ENCODE assay signal across 10 cellular contexts in genomic region chr16:69444873-69445517, GRCh38. TPM values are rescaled to one million over a fixed set of nuclear protein-coding genes. Genes with fewer than 3 reads are reported as not detected.
DNase-seq lines count a peak whose midpoint lies in the region; ATAC-seq and TF ChIP-seq lines count a peak whose summit lies in the region.
"Had no signal": no experiment of that assay in that cellular context is flagged by ENCODE, and none has a peak within 500 bp of the region (broad histone marks: within the 10 kb centered on the region; RNA-seq: fewer than 3 reads in every experiment).

No MANE protein-coding gene starts in this region.

- no peaks in the 10 kb centered on the region for H3K9me3 Mint-ChIP-seq in IgD-negative memory B cell

- peak overlapping the region; percentile 76 to 80 for H3K27ac ChIP-seq in ascending aorta
- H3K27ac ChIP-seq in hepatocyte, result peak overlapping the region; percentile 67
- peak overlapping the region in 4 of 5 donors; percentile 76 to 86 (median 80) for H3K27ac ChIP-seq in stomach
- H3K27ac ChIP-seq in WERI-Rb-1, result no peak overlapping the region

- intact Hi-C loops in ascending aorta (cut with DNase I) (loop anchor here (5.0 kb wide), 1 partner anchor 37 kb away; no protein-coding TSS in a partner anchor), stomach (cut with DNase I; ENCODE audit: low total_unique reads) (no loop called here)

- peaks cover 21 to 35% (median 32%) of the 10 kb centered on the region in 3 donors for H3K4me1 Mint-ChIP-seq in IgD-negative memory B cell

- TF ChIP-seq EP300 in stomach (IDR thresholded peaks at IDR 0.05), result no peak

- no peak for DNase-seq in ascending aorta (ENCODE audit: low spot score in 2 of 2)
- DNase-seq in hepatocyte (ENCODE audit: low spot score), result no peak
- no peak for DNase-seq in stomach
- no peak for DNase-seq in Kasumi-1 (lab: John Stamatoyannopoulos, UW)
- DNase-seq in WERI-Rb-1, result no peak
- DNase-seq in cerebellum (ENCODE audit: low spot score), result no peak
- DNase-seq: NCI-H524; stimulated activated CD4-positive, alpha-beta T cell treated with anti-CD3 and anti-CD28 coated beads, Interleukin-4, amount 100 ng/mL, for 1 hour had no signal

- H3K27ac Mint-ChIP-seq in IgD-negative memory B cell, result peak overlapping the region in 2 of 3 donors; percentile 76 to 97

- TF ChIP-seq CTCF in ascending aorta (IDR thresholded peaks at IDR 0.05), result no peak
- TF ChIP-seq CTCF in hepatocyte (IDR thresholded peaks at IDR 0.05; ENCODE audit: poor library complexity), result no peak
- no peak for TF ChIP-seq CTCF in stomach (IDR thresholded peaks at IDR 0.05)
- no peak for TF ChIP-seq CTCF in WERI-Rb-1 (IDR thresholded peaks at IDR 0.05; ENCODE audit: low read depth, low read length)

- H3K4me1 ChIP-seq in ascending aorta (peaks cover 0 to 21% of the 10 kb centered on the region in 2 donors), hepatocyte (ENCODE audit: insufficient read depth) (peaks cover 19% of the 10 kb centered on the region), stomach (peaks cover 23 to 72% (median 40%) of the 10 kb centered on the region in 4 donors)

- H3K4me2 ChIP-seq in hepatocyte, result peak overlapping the region; percentile 67

- H3K27me3 ChIP-seq in ascending aorta (no peaks in the 10 kb centered on the region), hepatocyte (no peaks in the 10 kb centered on the region), stomach (no peaks in the 10 kb centered on the region), WERI-Rb-1 (ENCODE audit: insufficient read depth, low read depth, severe bottlenecking) (no peaks in the 10 kb centered on the region)

- H2AFZ ChIP-seq in hepatocyte, result no peak overlapping the region

- H3K79me2 ChIP-seq in hepatocyte, result peaks cover 76% of the 10 kb centered on the region

- H3K4me3 Mint-ChIP-seq in IgD-negative memory B cell, result peak overlapping the region; percentile 41 to 85 (median 69)

- peaks cover 3% of the 10 kb centered on the region for H3K36me3 Mint-ChIP-seq in IgD-negative memory B cell

- no peaks in the 10 kb centered on the region for H4K20me1 ChIP-seq in hepatocyte (ENCODE audit: insufficient read depth, poor library complexity, severe bottlenecking)

- TF ChIP-seq POLR2A in stomach (IDR thresholded peaks at IDR 0.05), result no peak

- no peaks in the 10 kb centered on the region for H3K27me3 Mint-ChIP-seq in IgD-negative memory B cell

- H3K9me2 ChIP-seq in hepatocyte (replicated peaks; ENCODE audit: insufficient read depth), result no peaks in the 10 kb centered on the region

- no peak for ATAC-seq in HG02678 (IDR thresholded peaks at IDR 0.05; ENCODE audit: unreplicated experiment)

- peaks cover 8 to 11% of the 10 kb centered on the region in 2 donors for H3K36me3 ChIP-seq in ascending aorta
- no peaks in the 10 kb centered on the region for H3K36me3 ChIP-seq in hepatocyte (replicated peaks; ENCODE audit: insufficient read depth, low read depth)
- peaks cover 0 to 18% (median 9%) of the 10 kb centered on the region in 4 donors for H3K36me3 ChIP-seq in stomach
- H3K36me3 ChIP-seq in WERI-Rb-1, result peaks cover 18% of the 10 kb centered on the region

- 95% methylated on average over 2 of the region's 2 CpGs for WGBS in hepatocyte (ENCODE audit: low lambda C conversion rate, missing lambda C conversion rate)
- 17 to 74% (median 42%) methylated on average over 2 of the region's 2 CpGs for WGBS in stomach, 5 donors

- H3K4me3 ChIP-seq in ascending aorta (peak overlapping the region; percentile 43 to 54), hepatocyte (no peak overlapping the region), stomach (peak overlapping the region; percentile 9 to 34 (median 15)), WERI-Rb-1 (ENCODE audit: low read depth, low read length) (no peak overlapping the region)

- H3K9me3 ChIP-seq in ascending aorta (no peaks in the 10 kb centered on the region), hepatocyte (ENCODE audit: low read depth) (no peaks in the 10 kb centered on the region), stomach (no peaks in the 10 kb centered on the region), WERI-Rb-1 (ENCODE audit: severe bottlenecking) (no peaks in the 10 kb centered on the region)

RNA-seq across cellular contexts. Expression of gene CYB5B, which starts 20.6 kb away (rescaled TPM):
- polyA plus RNA-seq in IgD-negative memory B cell (98.9 TPM), hepatocyte (116 and 136 TPM in 2 replicates), stomach (10 to 100 TPM; 45.1 to 55.7 (median 52.9) TPM)
- total RNA-seq in ascending aorta (19.2 TPM), hepatocyte (60.5 and 70.8 TPM in 2 replicates), stomach (10 to 100 TPM in 4 of 5 donors, 1 to 10 TPM in 1; 9.3 to 76.3 (median 46.8) TPM), cerebellum (59.9 TPM)

RNA-seq across cellular contexts. Expression of gene TERF2, which starts 59.2 kb away (rescaled TPM):
- polyA plus RNA-seq in IgD-negative memory B cell (50.7 TPM), hepatocyte (18.6 and 20.0 TPM in 2 replicates), stomach (10 to 100 TPM in 1 of 3 donors, 1 to 10 TPM in 2; 7.6 to 13.6 (median 8.8) TPM)
- total RNA-seq in ascending aorta (22.6 TPM), hepatocyte (12.4 and 15.1 TPM in 2 replicates), stomach (100 to 1,000 TPM in 2 of 5 donors, 10 to 100 TPM in 3; 11.6 to 209 (median 35.1) TPM), cerebellum (23.8 TPM)

Comparison
In these comparisons a context has a peak if more than half of its experiments do, and no peak if none do; other contexts are left out.
1. H3K4me3 ChIP-seq: peak in ascending aorta (2 of 2) and stomach (4 of 4); none in hepatocyte (single experiment) and WERI-Rb-1 (single experiment).